ENCODE assay signal across 8 cellular contexts in genomic region chr19:18097993-18098890, GRCh38. TPM values are rescaled to one million over a fixed set of nuclear protein-coding genes. Genes with fewer than 3 reads are reported as not detected.
DNase-seq lines count a peak whose midpoint lies in the region; ATAC-seq and TF ChIP-seq lines count a peak whose summit lies in the region.

No MANE protein-coding gene starts in this region.

- in situ Hi-C loops in astrocyte of the spinal cord (cut with HindIII; ENCODE audit: low sequenced_read_pairs), result no loop called here

- no peaks in the 10 kb centered on the region for H3K9me3 ChIP-seq in muscle layer of colon (ENCODE audit: low read length)

- H3K9ac ChIP-seq in muscle layer of colon (ENCODE audit: low read length), result no peak overlapping the region

- ATAC-seq in HG03439 (IDR thresholded peaks at IDR 0.05; ENCODE audit: unreplicated experiment) (peak; percentile 11), HG03097 (IDR thresholded peaks at IDR 0.05; ENCODE audit: low FRiP score, unreplicated experiment) (no peak)

- H3K4me1 ChIP-seq in muscle layer of colon (ENCODE audit: insufficient read depth, low read length), result peaks cover 7% of the 10 kb centered on the region

- no peak for TF ChIP-seq CTCF in C4-2B (conservative IDR thresholded peaks at IDR 0.05)
- no peak for TF ChIP-seq CTCF in astrocyte of the spinal cord (IDR thresholded peaks at IDR 0.05; ENCODE audit: low read depth, low read length)

- H3K27me3 ChIP-seq in muscle layer of colon (ENCODE audit: control insufficient read depth in 1 of 2, insufficient read depth in 2 of 2, low read length in 2 of 2), result peaks cover 16 to 37% of the 10 kb centered on the region in 2 donors

- H3K4me3 ChIP-seq in astrocyte of the spinal cord (ENCODE audit: low read depth, low read length) (peak overlapping the region; percentile 39), muscle layer of colon (ENCODE audit: low read depth in 1 of 2, low read length in 2 of 2) (peak overlapping the region; percentile 7 to 24)

- H3K27ac ChIP-seq in C4-2B, result peak overlapping the region; percentile 43
- no peak overlapping the region for H3K27ac ChIP-seq in muscle layer of colon (ENCODE audit: low read depth, low read length)

- no peaks in the 10 kb centered on the region for H3K36me3 ChIP-seq in muscle layer of colon (ENCODE audit: insufficient read depth, low read length)

- DNase-seq in astrocyte of the spinal cord (ENCODE audit: low read depth, low spot score) (no peak), kidney tubule cell (ENCODE audit: low spot score) (no peak), HT-29 (ENCODE audit: low spot score) (no peak)
- no peak for DNase-seq in activated CD4-positive, CD25-positive, alpha-beta regulatory T cell treated with anti-CD3 and anti-CD28 coated beads, Interleukin-2, amount 50 U/mL, for 72 hours

RNA-seq across cellular contexts. Expression of gene MAST3, which starts 0.7 kb away (rescaled TPM):
- total RNA-seq in HT-29 (2014; rRNA removed; shearing (Covaris generic)), result 8.6 and 13.8 TPM in 2 replicates

RNA-seq across cellular contexts. Expression of gene IL12RB1, which starts 11.5 kb away (rescaled TPM):
- not detected in 2 replicates for total RNA-seq in HT-29 (2014; rRNA removed; shearing (Covaris generic))

RNA-seq across cellular contexts. Expression of gene PIK3R2, which starts 54.7 kb away (rescaled TPM):
- total RNA-seq in HT-29 (2014; rRNA removed; shearing (Covaris generic)), result 26.4 and 37.7 TPM in 2 replicates
